In genomic region chr17:58960068-58960467, GRCh38 we compare ENCODE assay signal across 8 cellular contexts.
A peak's percentile ranks its signal among the peaks of the same experiment; 100 is the strongest.
DNase-seq lines count a peak whose midpoint lies in the region; ATAC-seq, FAIRE-seq and TF ChIP-seq lines count a peak whose summit lies in the region.

No MANE protein-coding gene starts in this region.

- ATAC-seq in HepG2 (no peak), left colon (no peak)

- H3F3A ChIP-seq in neural progenitor cell (ENCODE audit: low read depth) = no peaks in the 10 kb centered on the region

- H3K4me1 Mint-ChIP-seq in neural progenitor cell = no peaks in the 10 kb centered on the region
- H3K4me1 Mint-ChIP-seq in nephron progenitor cell = no peaks in the 10 kb centered on the region

- H3K9me3 ChIP-seq in adrenal gland (replicated peaks in 1 of 3) (no peaks in the 10 kb centered on the region), HepG2 (ENCODE audit: low read length) (no peaks in the 10 kb centered on the region), neural progenitor cell (ENCODE audit: low read depth) (no peaks in the 10 kb centered on the region)

- CTCF ChIA-PET in HepG2 (lab: Yijun Ruan, JAX; ENCODE audit: low intra/inter-chr PET ratio, low total read pairs) = no interaction called here

- TF ChIP-seq CTCF in adrenal gland (IDR thresholded peaks at IDR 0.05) (peak in 3 of 6 experiments; percentile 17 to 34 (median 24)), HepG2 (CRISPR knock-in tag; IDR thresholded peaks at IDR 0.05) (peak; percentile 48), neural progenitor cell (IDR thresholded peaks at IDR 0.05) (no peak), nephron progenitor cell (IDR thresholded peaks at IDR 0.05) (no peak)

- H3K4me3 ChIP-seq in adrenal gland = no peak overlapping the region
- H3K4me3 ChIP-seq in HepG2 (replicated peaks in 1 of 3; ENCODE audit: insufficient read depth in 1 of 3, low read depth in 2 of 3, low read length in 3 of 3) = no peak overlapping the region
- no peak overlapping the region for H3K4me3 ChIP-seq in neural progenitor cell

- H3K9ac ChIP-seq in HepG2 (ENCODE audit: insufficient read depth, low read depth, low read length) (no peak overlapping the region), neural progenitor cell (no peak overlapping the region)

- H3K27ac ChIP-seq in adrenal gland = no peak overlapping the region
- H3K27ac ChIP-seq in HepG2 (ENCODE audit: extremely low read length, insufficient read depth, low read length) = no peak overlapping the region
- no peak overlapping the region for H3K27ac ChIP-seq in neural progenitor cell

- no peaks in the 10 kb centered on the region for H4K20me1 ChIP-seq in HepG2 (ENCODE audit: insufficient read depth, low read length)
- no peaks in the 10 kb centered on the region for H4K20me1 ChIP-seq in neural progenitor cell (ENCODE audit: low read depth)

- POLR2A ChIA-PET in HepG2 (lab: Yijun Ruan, JAX) = no interaction called here

- no peaks in the 10 kb centered on the region for H3K79me2 ChIP-seq in HepG2 (ENCODE audit: insufficient read depth, low read length)
- no peaks in the 10 kb centered on the region for H3K79me2 ChIP-seq in neural progenitor cell (ENCODE audit: low read depth)

- peaks cover 5% of the 10 kb centered on the region for H3K36me3 Mint-ChIP-seq in neural progenitor cell
- H3K36me3 Mint-ChIP-seq in nephron progenitor cell (ENCODE audit: low read depth) = peaks cover 5% of the 10 kb centered on the region

- H3K27ac Mint-ChIP-seq in neural progenitor cell = no peak overlapping the region
- H3K27ac Mint-ChIP-seq in nephron progenitor cell = no peak overlapping the region

- no TSS peak for BruUV-seq in HepG2 (replicated peaks; lab: Mats Ljungman, UMichigan)

- FAIRE-seq in HepG2 (lab: Jason Lieb, UNC) = peak; percentile 50

- no peaks in the 10 kb centered on the region for H3K4me1 ChIP-seq in adrenal gland (replicated peaks in 1 of 2)
- H3K4me1 ChIP-seq in HepG2 (ENCODE audit: insufficient read depth, low read length) = peaks cover 5% of the 10 kb centered on the region; the same call in 1 of the 2 replicates
- H3K4me1 ChIP-seq in neural progenitor cell = no peaks in the 10 kb centered on the region

- in situ Hi-C loops in KBM-7 (cut with MboI; ENCODE audit: low pct_unique_long_range_greater_than_20kb, low sequenced_read_pairs) (no loop called here), HepG2 (cut with HindIII; ENCODE audit: extremely low pct_ligation_motif_present, low pct_unique_long_range_greater_than_20kb) (no loop called here)

- TF ChIP-seq POLR2A in adrenal gland (IDR thresholded peaks at IDR 0.05) (no peak), HepG2 (IDR thresholded peaks at IDR 0.05; ENCODE audit: insufficient read depth in 1 of 2, low read depth in 2 of 2, low read length in 2 of 2) (no peak)

- no peak overlapping the region for H3K4me2 ChIP-seq in HepG2 (ENCODE audit: low read depth, low read length)
- H3K4me2 ChIP-seq in neural progenitor cell = no peak overlapping the region

- H3K4me3 Mint-ChIP-seq in neural progenitor cell = no peak overlapping the region
- no peak overlapping the region for H3K4me3 Mint-ChIP-seq in nephron progenitor cell

- intact Hi-C loops in adrenal gland (cut with DNase I) (no loop called here), HepG2 (cut with micrococcal nuclease; ENCODE audit: unreplicated experiment) (no loop called here), left colon (cut with DNase I, micrococcal nuclease) (no loop called here)

- no peaks in the 10 kb centered on the region for H3K27me3 Mint-ChIP-seq in neural progenitor cell (ENCODE audit: insufficient read depth, low read depth)
- no peaks in the 10 kb centered on the region for H3K27me3 Mint-ChIP-seq in nephron progenitor cell (ENCODE audit: low read depth, poor library complexity)

- DNase-seq in DMS79 treated with DMSO at 0.1 percent for 48 hours (lab: John Stamatoyannopoulos, UW) (peak; percentile 38), KBM-7 (peak; percentile 50), adrenal gland (peak in 4 of 7 donors; percentile 19 to 43 (median 27)), HepG2 (ENCODE audit: low spot score) (peak; percentile 59), left colon (no peak), neural progenitor cell (ENCODE audit: low spot score) (no peak), nephron progenitor cell (no peak)
- no peak for DNase-seq in activated CD4-positive, alpha-beta T cell treated with anti-CD3 and anti-CD28 coated beads, Interleukin-2, amount 50 U/mL, for 1 hour

- H3K9me3 Mint-ChIP-seq in neural progenitor cell (no peaks in the 10 kb centered on the region), nephron progenitor cell (no peaks in the 10 kb centered on the region)

- TF ChIP-seq EP300 in HepG2 (IDR thresholded peaks at IDR 0.05; ENCODE audit: low read depth in 2 of 2, low read length in 2 of 2) (no peak), HepG2 (CRISPR knock-in tag; IDR thresholded peaks at IDR 0.05; ENCODE audit: borderline replicate concordance) (no peak)

- no peak for TF ChIP-seq RAD21 in HepG2 (CRISPR knock-in tag; IDR thresholded peaks at IDR 0.05)

- H3K36me3 ChIP-seq in adrenal gland (replicated peaks in 1 of 2) (no peaks in the 10 kb centered on the region), HepG2 (replicated peaks in 1 of 2; ENCODE audit: control insufficient read depth in 1 of 2, insufficient read depth in 2 of 2, low read length in 2 of 2) (no peaks in the 10 kb centered on the region), neural progenitor cell (no peaks in the 10 kb centered on the region)

- H2AFZ ChIP-seq in HepG2 (ENCODE audit: low read length) (peak overlapping the region; percentile 9), neural progenitor cell (replicated peaks) (no peak overlapping the region)

- H3K27me3 ChIP-seq in adrenal gland (no peaks in the 10 kb centered on the region), HepG2 (ENCODE audit: control insufficient read depth in 1 of 2, insufficient read depth in 2 of 2, low read length in 2 of 2) (no peaks in the 10 kb centered on the region), neural progenitor cell (no peaks in the 10 kb centered on the region)

TF ChIP-seq in HepG2, 621 proteins besides CTCF, POLR2A, EP300 and RAD21 (continues in another document):
- TF ChIP-seq RFXAP (CRISPR knock-in tag; IDR thresholded peaks at IDR 0.05; ENCODE audit: borderline replicate concordance) = no peak
- TF ChIP-seq CEBPZ (IDR thresholded peaks at IDR 0.05; ENCODE audit: low read length) = no peak
- peak; percentile 52; the same call in 1 of the 2 replicates for TF ChIP-seq TFAP4 (IDR thresholded peaks at IDR 0.05; ENCODE audit: borderline replicate concordance, low read depth)
- TF ChIP-seq CCAR2 (optimal IDR thresholded peaks at IDR 0.05; ENCODE audit: low read depth, low read length) = no peak
- TF ChIP-seq STAT6 (CRISPR knock-in tag; IDR thresholded peaks at IDR 0.05; ENCODE audit: borderline replicate concordance) = no peak
- no peak for TF ChIP-seq ONECUT2 (CRISPR knock-in tag; IDR thresholded peaks at IDR 0.05)
- TF ChIP-seq ZBTB21 (CRISPR knock-in tag; IDR thresholded peaks at IDR 0.05) = no peak
- no peak for TF ChIP-seq CBFB (CRISPR knock-in tag; IDR thresholded peaks at IDR 0.05)
- TF ChIP-seq ZNF670 (CRISPR knock-in tag; IDR thresholded peaks at IDR 0.05; ENCODE audit: borderline replicate concordance) = no peak
- TF ChIP-seq STAG1 (CRISPR knock-in tag; IDR thresholded peaks at IDR 0.05) = peak; percentile 30; the same call in 1 of the 2 replicates

Comparison
In these comparisons a context has a peak if more than half of its experiments do, and no peak if none do; other contexts are left out.
1. DNase-seq: peak in DMS79 treated with DMSO at 0.1 percent for 48 hours (single experiment), KBM-7 (single experiment), adrenal gland (4 of 7) and HepG2 (single experiment); none in left colon (0 of 2), neural progenitor cell (single experiment), activated CD4-positive, alpha-beta T cell treated with anti-CD3 and anti-CD28 coated beads, Interleukin-2, amount 50 U/mL, for 1 hour (single experiment) and nephron progenitor cell (single experiment).